Comparison of ENCODE assay signal across 9 cellular contexts in genomic region chr4:138897818-138898226, GRCh38.
DNase-seq lines count a peak whose midpoint lies in the region; ATAC-seq, FAIRE-seq and TF ChIP-seq lines count a peak whose summit lies in the region.
"Had no signal": no experiment of that assay in that cellular context is flagged by ENCODE, and none has a peak within 500 bp of the region (broad histone marks: within the 10 kb centered on the region; RNA-seq: fewer than 3 reads in every experiment).

No MANE protein-coding gene starts in this region.

- intact Hi-C loops in CD4-positive, alpha-beta T cell (cut with DNase I, micrococcal nuclease), result no loop called here

- no peak overlapping the region for H3K27ac Mint-ChIP-seq in CD4-positive, alpha-beta T cell

- H3K9me3 ChIP-seq in CD4-positive, alpha-beta T cell (ENCODE audit: control insufficient read depth, low read length), result no peaks in the 10 kb centered on the region

- POLR2A ChIA-PET in CD4-positive, alpha-beta T cell (lab: Charles Lee), result no interaction called here

- H3K4me3 Mint-ChIP-seq in CD4-positive, alpha-beta T cell, result no peak overlapping the region

- no peaks in the 10 kb centered on the region for H3K36me3 Mint-ChIP-seq in CD4-positive, alpha-beta T cell (ENCODE audit: low read depth)

- H3K4me1 Mint-ChIP-seq in CD4-positive, alpha-beta T cell (ENCODE audit: low read depth), result no peaks in the 10 kb centered on the region

- TF ChIP-seq CTCF in CD4-positive, alpha-beta T cell (IDR thresholded peaks at IDR 0.05), result no peak

- FAIRE-seq in islet of Langerhans (lab: Jason Lieb, UNC), result peak; percentile 85

- ATAC-seq in HG02610 (IDR thresholded peaks at IDR 0.05; ENCODE audit: unreplicated experiment), result peak; percentile 51
- ATAC-seq in HG03457 (IDR thresholded peaks at IDR 0.05; ENCODE audit: unreplicated experiment), result no peak
- ATAC-seq in CD4-positive, alpha-beta T cell (ENCODE audit: poor library complexity), result no peak

- H3K27ac ChIP-seq in CD4-positive, alpha-beta T cell (ENCODE audit: low read depth, low read length), result no peak overlapping the region

- CTCF ChIA-PET in CD4-positive, alpha-beta T cell (lab: Charles Lee), result no interaction called here

- DNase-seq in COLO668 (lab: John Stamatoyannopoulos, UW; ENCODE audit: unreplicated experiment) (peak; percentile 25), T1000 (lab: John Stamatoyannopoulos, UW) (peak; percentile 23), C1 segment of cervical spinal cord (lab: John Stamatoyannopoulos, UW) (no peak), NOMO-1 treated with DMSO at 0.1 percent for 48 hours (lab: John Stamatoyannopoulos, UW; ENCODE audit: unreplicated experiment) (no peak)
- no peak for DNase-seq in CD4-positive, alpha-beta T cell
- DNase-seq: occipital lobe had no signal

- no peaks in the 10 kb centered on the region for H3K27me3 ChIP-seq in CD4-positive, alpha-beta T cell (ENCODE audit: control insufficient read depth, insufficient read depth, low read length)

- H3K9me3 Mint-ChIP-seq in CD4-positive, alpha-beta T cell, result no peaks in the 10 kb centered on the region

- H3K27me3 Mint-ChIP-seq in CD4-positive, alpha-beta T cell, result peaks cover 5% of the 10 kb centered on the region

Comparison
In these comparisons a context has a peak if more than half of its experiments do, and no peak if none do; other contexts are left out.
1. DNase-seq: peak in COLO668 (single experiment) and T1000 (single experiment); none in C1 segment of cervical spinal cord (0 of 14), NOMO-1 treated with DMSO at 0.1 percent for 48 hours (single experiment) and CD4-positive, alpha-beta T cell (0 of 10).